Comparison of ENCODE assay signal across 10 cellular contexts in genomic region chr15:92663250-92663951, GRCh38.
DNase-seq lines count a peak whose midpoint lies in the region; ATAC-seq lines count a peak whose summit lies in the region.
"Had no signal": no experiment of that assay in that cellular context is flagged by ENCODE, and none has a peak within 500 bp of the region (broad histone marks: within the 10 kb centered on the region; RNA-seq: fewer than 3 reads in every experiment).

No MANE protein-coding gene starts in this region.

- peak; percentile 10 to 25 for DNase-seq in stimulated activated CD4-positive, alpha-beta T cell treated with anti-CD3 and anti-CD28 coated beads, Interleukin-15, amount 100 ng/mL, for 48 hours (ENCODE audit: low read depth in 2 of 2)
- DNase-seq in GOT3 (lab: John Stamatoyannopoulos, UW) (no peak), RKO (ENCODE audit: low spot score) (no peak)
- DNase-seq: anterior cingulate cortex, GM23248, sigmoid colon had no signal

- ATAC-seq in GM18870 (IDR thresholded peaks at IDR 0.05; ENCODE audit: unreplicated experiment) (peak; percentile 67), GM21515 (IDR thresholded peaks at IDR 0.05; ENCODE audit: unreplicated experiment) (peak; percentile 77), HG03354 (IDR thresholded peaks at IDR 0.05; ENCODE audit: poor library complexity, severe bottlenecking, unreplicated experiment) (peak; percentile 70), HG03025 (IDR thresholded peaks at IDR 0.05; ENCODE audit: low FRiP score, unreplicated experiment) (no peak)

Comparison
In these comparisons a context has a peak if more than half of its experiments do, and no peak if none do; other contexts are left out.
1. DNase-seq: peak in stimulated activated CD4-positive, alpha-beta T cell treated with anti-CD3 and anti-CD28 coated beads, Interleukin-15, amount 100 ng/mL, for 48 hours (2 of 2); none in GOT3 (single experiment) and RKO (single experiment).